Comparison of ENCODE assay signal across 8 cellular contexts in the genomic region with DNA sequence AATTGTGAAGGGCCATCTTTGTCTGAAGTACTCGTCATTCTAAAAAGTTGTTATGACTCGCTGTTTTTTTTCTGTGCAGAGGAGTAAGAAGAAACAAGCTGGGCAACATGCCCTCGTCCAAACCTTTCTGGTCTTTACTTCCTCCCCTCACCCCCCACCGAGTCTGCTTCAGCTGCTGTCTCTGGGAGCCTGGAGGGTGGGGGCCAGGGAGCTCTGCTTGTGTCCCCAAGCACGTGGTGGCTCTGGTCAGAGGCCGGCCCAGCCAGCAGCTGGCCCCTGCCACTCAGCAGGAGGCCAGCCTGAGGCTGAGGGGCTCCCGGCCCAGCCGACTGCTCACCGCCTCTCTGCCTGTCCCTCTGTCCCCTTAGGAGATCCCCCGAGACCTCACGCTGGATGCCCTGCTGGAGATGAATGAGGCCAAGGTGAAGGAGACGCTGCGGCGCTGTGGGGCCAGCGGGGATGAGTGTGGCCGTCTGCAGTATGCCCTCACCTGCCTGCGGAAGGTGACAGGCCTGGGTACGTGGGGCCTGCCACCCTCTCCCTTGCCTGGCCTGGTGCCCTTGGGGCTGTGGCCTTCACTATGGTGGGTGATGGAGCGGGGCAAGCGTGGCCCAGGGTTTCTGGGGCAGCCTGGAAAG. TPM values are rescaled to one million over a fixed set of nuclear protein-coding genes. Genes with fewer than 3 reads are reported as not detected.
DNase-seq lines count a peak whose midpoint lies in the region; ATAC-seq, FAIRE-seq and TF ChIP-seq lines count a peak whose summit lies in the region.

No MANE protein-coding gene starts in this region.

- FAIRE-seq in GM12892 (lab: Jason Lieb, UNC) = no peak

- H3K4me1 Mint-ChIP-seq in activated CD8-positive, alpha-beta T cell treated with anti-CD3 and anti-CD28 coated beads for 36 hours (ENCODE audit: low read depth) = peaks cover 79% of the 10 kb centered on the region

- H3K4me3 Mint-ChIP-seq in activated CD8-positive, alpha-beta T cell treated with anti-CD3 and anti-CD28 coated beads for 36 hours = no peak overlapping the region

- CTCF ChIA-PET in activated CD8-positive, alpha-beta T cell treated with anti-CD3 and anti-CD28 coated beads for 36 hours (lab: Charles Lee) = interaction anchor here (1.5 to 6.2 kb wide), 3 partner anchors 9 to 24 kb away, joined by 5 to 40 read pairs (median 39); no protein-coding TSS in a partner anchor

- no peak overlapping the region for H3K4me3 ChIP-seq in cardiac muscle cell

- peaks cover 20% of the 10 kb centered on the region for H3K36me3 Mint-ChIP-seq in activated CD8-positive, alpha-beta T cell treated with anti-CD3 and anti-CD28 coated beads for 36 hours (ENCODE audit: low read depth)

- intact Hi-C loops in activated CD8-positive, alpha-beta T cell treated with anti-CD3 and anti-CD28 coated beads for 36 hours (cut with micrococcal nuclease) = no loop called here

- H3K27me3 ChIP-seq in cardiac muscle cell = no peaks in the 10 kb centered on the region

- no peak for ATAC-seq in activated CD8-positive, alpha-beta T cell treated with anti-CD3 and anti-CD28 coated beads for 36 hours
- no peak for ATAC-seq in GM19452 (IDR thresholded peaks at IDR 0.05; ENCODE audit: unreplicated experiment)

- H3K9me3 ChIP-seq in cardiac muscle cell (ENCODE audit: low read depth) = no peaks in the 10 kb centered on the region

- H3K4me1 ChIP-seq in cardiac muscle cell (ENCODE audit: low read depth) = peaks cover 51% of the 10 kb centered on the region

- no peaks in the 10 kb centered on the region for H3K9me3 Mint-ChIP-seq in activated CD8-positive, alpha-beta T cell treated with anti-CD3 and anti-CD28 coated beads for 36 hours

- H3K27ac Mint-ChIP-seq in activated CD8-positive, alpha-beta T cell treated with anti-CD3 and anti-CD28 coated beads for 36 hours = peak overlapping the region; percentile 64

- no peaks in the 10 kb centered on the region for H3K27me3 Mint-ChIP-seq in activated CD8-positive, alpha-beta T cell treated with anti-CD3 and anti-CD28 coated beads for 36 hours

- DNase-seq in ELR (ENCODE audit: low read depth) = peak; percentile 44
- no peak for DNase-seq in activated CD8-positive, alpha-beta T cell treated with anti-CD3 and anti-CD28 coated beads for 36 hours
- peak; percentile 66 to 72 for DNase-seq in cardiac muscle cell (ENCODE audit: low read depth in 1 of 2, low spot score in 1 of 2)
- peak; percentile 76 for DNase-seq in retina
- no peak for DNase-seq in NCI-H748 treated with DMSO at 0.1 percent for 48 hours (lab: John Stamatoyannopoulos, UW)
- no peak for DNase-seq in GM12892 (ENCODE audit: insufficient read length)
- DNase-seq in NCI-H1436 (lab: John Stamatoyannopoulos, UW) = no peak

- TF ChIP-seq CTCF in activated CD8-positive, alpha-beta T cell treated with anti-CD3 and anti-CD28 coated beads for 36 hours (IDR thresholded peaks at IDR 0.05) = no peak
- no peak for TF ChIP-seq CTCF in cardiac muscle cell (IDR thresholded peaks at IDR 0.05; ENCODE audit: low read depth, low read length)

- no peak for TF ChIP-seq POLR2A in GM12892 (IDR thresholded peaks at IDR 0.05; ENCODE audit: low read depth, low read length)

- peak overlapping the region; percentile 74 for H3K27ac ChIP-seq in cardiac muscle cell

- POLR2A ChIA-PET in activated CD8-positive, alpha-beta T cell treated with anti-CD3 and anti-CD28 coated beads for 36 hours (lab: Charles Lee) = interaction anchor here (0.9 to 1.9 kb wide), 3 partner anchors 11 to 282 kb away, joined by 3 to 9 read pairs (median 3); no protein-coding TSS in a partner anchor

- H3K36me3 ChIP-seq in cardiac muscle cell = no peaks in the 10 kb centered on the region

RNA-seq across cellular contexts. Expression of gene LGALS9, which starts 53.7 kb away (rescaled TPM):
- total RNA-seq in activated CD8-positive, alpha-beta T cell treated with anti-CD3 and anti-CD28 coated beads for 36 hours = 10 to 100 TPM; 17.3 to 18.4 TPM
- 0.63 and 1.3 TPM in 2 replicates for total RNA-seq in cardiac muscle cell
- 0.46 and 0.90 TPM in 2 replicates for polyA plus RNA-seq in cardiac muscle cell
- polyA plus RNA-seq in GM12892 (2012; ENCODE audit: missing spikeins) = 125 TPM

Comparison
In these comparisons a context has a peak if more than half of its experiments do, and no peak if none do; other contexts are left out.
1. DNase-seq: peak in ELR (single experiment), cardiac muscle cell (2 of 2) and retina (single experiment); none in activated CD8-positive, alpha-beta T cell treated with anti-CD3 and anti-CD28 coated beads for 36 hours (single experiment), NCI-H748 treated with DMSO at 0.1 percent for 48 hours (single experiment), GM12892 (single experiment) and NCI-H1436 (single experiment).